8 cellular contexts compared by ENCODE assay signal in genomic region chr3:73056365-73057150, GRCh38. TPM values are rescaled to one million over a fixed set of nuclear protein-coding genes. Genes with fewer than 3 reads are reported as not detected.
A peak's percentile ranks its signal among the peaks of the same experiment; 100 is the strongest.
DNase-seq lines count a peak whose midpoint lies in the region; ATAC-seq and TF ChIP-seq lines count a peak whose summit lies in the region.

No MANE protein-coding gene starts in this region.

- H3K27ac Mint-ChIP-seq in activated naive CD4-positive, alpha-beta T cell treated with anti-CD3 and anti-CD28 coated beads, Interleukin-2, amount 10 ng/mL, durations not matched to agents 7 days and 5 days: no peak overlapping the region

- H3K9me2 ChIP-seq in hepatocyte (replicated peaks; ENCODE audit: insufficient read depth): no peaks in the 10 kb centered on the region

- intact Hi-C loops in ascending aorta (cut with DNase I): loop anchor here (2.0 to 5.0 kb wide), 2 partner anchors 118 to 209 kb away; partner anchors contain the start of gene SHQ1
- intact Hi-C loops in transverse colon (cut with DNase I; ENCODE audit: low total_unique reads): loop anchor here (5.0 kb wide), 1 partner anchor 119 kb away; no protein-coding TSS in a partner anchor

- no peaks in the 10 kb centered on the region for H3K9me3 Mint-ChIP-seq in activated naive CD4-positive, alpha-beta T cell treated with anti-CD3 and anti-CD28 coated beads, Interleukin-2, amount 10 ng/mL, durations not matched to agents 7 days and 5 days

- in situ Hi-C loops in transverse colon (cut with MboI; ENCODE audit: low pct_ligation_motif_present in 1 of 4, low pct_unique_long_range_greater_than_20kb in 1 of 4, low sequenced_read_pairs in 3 of 4): loop anchor here in 3 of 4 donors (5.0 to 25.0 kb wide), 4 partner anchors 119 to 1344 kb away; partner anchors contain the start of gene SHQ1 (in 1 of the 3)

- no peak for ATAC-seq in HG02973 (IDR thresholded peaks at IDR 0.05; ENCODE audit: unreplicated experiment)

- H3K4me1 ChIP-seq in ascending aorta: peaks cover 3% of the 10 kb centered on the region in 2 donors
- peaks cover 17% of the 10 kb centered on the region for H3K4me1 ChIP-seq in hepatocyte (ENCODE audit: insufficient read depth)
- peaks cover 8 to 23% (median 21%) of the 10 kb centered on the region in 4 donors for H3K4me1 ChIP-seq in transverse colon

- peak overlapping the region; percentile 32 for H3K4me2 ChIP-seq in hepatocyte

- H3K27me3 Mint-ChIP-seq in activated naive CD4-positive, alpha-beta T cell treated with anti-CD3 and anti-CD28 coated beads, Interleukin-2, amount 10 ng/mL, durations not matched to agents 7 days and 5 days: no peaks in the 10 kb centered on the region

- H3K79me2 ChIP-seq in hepatocyte: peaks cover 49% of the 10 kb centered on the region

- TF ChIP-seq EP300 in transverse colon (IDR thresholded peaks at IDR 0.05; ENCODE audit: low read depth): no peak

- WGBS in hepatocyte (ENCODE audit: low lambda C conversion rate, missing lambda C conversion rate): 27% methylated on average over 3 of the region's 3 CpGs
- WGBS in transverse colon (ENCODE audit: low coverage in 1 of 2), 2 donors: 6 to 10% methylated on average over 3 of the region's 3 CpGs

- no peaks in the 10 kb centered on the region for H3K9me3 ChIP-seq in ascending aorta
- H3K9me3 ChIP-seq in hepatocyte (ENCODE audit: low read depth): no peaks in the 10 kb centered on the region
- no peaks in the 10 kb centered on the region for H3K9me3 ChIP-seq in transverse colon

- no peak overlapping the region for H3K4me3 ChIP-seq in ascending aorta
- no peak overlapping the region for H3K4me3 ChIP-seq in hepatocyte
- H3K4me3 ChIP-seq in transverse colon: no peak overlapping the region

- H3K27ac ChIP-seq in ascending aorta: no peak overlapping the region
- H3K27ac ChIP-seq in hepatocyte: peak overlapping the region; percentile 33
- H3K27ac ChIP-seq in transverse colon: peak overlapping the region in 2 of 4 donors; percentile 49 to 52

- H3K4me1 Mint-ChIP-seq in activated naive CD4-positive, alpha-beta T cell treated with anti-CD3 and anti-CD28 coated beads, Interleukin-2, amount 10 ng/mL, durations not matched to agents 7 days and 5 days: peaks cover 3% of the 10 kb centered on the region

- peaks cover 8% of the 10 kb centered on the region for H3K36me3 Mint-ChIP-seq in activated naive CD4-positive, alpha-beta T cell treated with anti-CD3 and anti-CD28 coated beads, Interleukin-2, amount 10 ng/mL, durations not matched to agents 7 days and 5 days

- H3K27me3 ChIP-seq in ascending aorta (no peaks in the 10 kb centered on the region), hepatocyte (no peaks in the 10 kb centered on the region), transverse colon (no peaks in the 10 kb centered on the region)

- H4K20me1 ChIP-seq in hepatocyte (ENCODE audit: insufficient read depth, poor library complexity, severe bottlenecking): peaks cover 58% of the 10 kb centered on the region

- no peak overlapping the region for H3K4me3 Mint-ChIP-seq in activated naive CD4-positive, alpha-beta T cell treated with anti-CD3 and anti-CD28 coated beads, Interleukin-2, amount 10 ng/mL, durations not matched to agents 7 days and 5 days

- peak; percentile 11 for DNase-seq in DMS153 (lab: John Stamatoyannopoulos, UW)
- DNase-seq in LHCN-M2 (ENCODE audit: low read depth): peak; percentile 37
- DNase-seq in ascending aorta (ENCODE audit: low spot score in 2 of 2): no peak
- peak; percentile 19 for DNase-seq in hepatocyte (ENCODE audit: low spot score)
- DNase-seq in transverse colon: no peak
- DNase-seq in activated CD4-positive, CD25-positive, alpha-beta regulatory T cell (lab: John Stamatoyannopoulos, UW): no peak
- DNase-seq in activated naive CD4-positive, alpha-beta T cell treated with anti-CD3 and anti-CD28 coated beads, Interleukin-2, amount 10 ng/mL, durations not matched to agents 7 days and 5 days: no peak

- no peak for TF ChIP-seq POLR2A in transverse colon (IDR thresholded peaks at IDR 0.05)

- TF ChIP-seq CTCF in ascending aorta (IDR thresholded peaks at IDR 0.05): peak; percentile 44 to 69 (median 45)
- peak; percentile 61 for TF ChIP-seq CTCF in hepatocyte (IDR thresholded peaks at IDR 0.05; ENCODE audit: poor library complexity)
- peak; percentile 47 to 66 (median 57) for TF ChIP-seq CTCF in transverse colon (IDR thresholded peaks at IDR 0.05)

- no peak overlapping the region for H2AFZ ChIP-seq in hepatocyte

- H3K36me3 ChIP-seq in ascending aorta: no peaks in the 10 kb centered on the region
- H3K36me3 ChIP-seq in hepatocyte (replicated peaks; ENCODE audit: insufficient read depth, low read depth): no peaks in the 10 kb centered on the region
- peaks cover 0 to 5% (median 0%) of the 10 kb centered on the region in 4 donors for H3K36me3 ChIP-seq in transverse colon

- CTCF ChIA-PET in activated naive CD4-positive, alpha-beta T cell treated with anti-CD3 and anti-CD28 coated beads, Interleukin-2, amount 10 ng/mL, durations not matched to agents 7 days and 5 days (lab: Charles Lee): interaction anchor here (0.8 to 6.3 kb wide), 26 partner anchors 9 to 1181 kb away, joined by 3 to 53 read pairs (median 4); partner anchors contain the start of genes PPP4R2 and SHQ1

RNA-seq across cellular contexts. Expression of gene EBLN2, which starts 4.9 kb away (rescaled TPM):
- total RNA-seq in LHCN-M2 (2014; rRNA removed): 2.8 and 3.7 TPM in 2 replicates
- polyA plus RNA-seq in LHCN-M2 (2012): 0.34 TPM
- 0.53 TPM for total RNA-seq in ascending aorta
- total RNA-seq in hepatocyte: 5.5 and 9.3 TPM in 2 replicates
- 5.8 and 6.1 TPM in 2 replicates for polyA plus RNA-seq in hepatocyte
- 10 to 100 TPM in 3 of 4 donors, 1 to 10 TPM in 1; 4.5 to 19.4 (median 13.7) TPM for total RNA-seq in transverse colon

RNA-seq across cellular contexts. Expression of gene PPP4R2, which starts 59.9 kb away (rescaled TPM):
- total RNA-seq in LHCN-M2 (2014; rRNA removed): 50.3 and 53.6 TPM in 2 replicates
- 17.0 TPM for polyA plus RNA-seq in LHCN-M2 (2012)
- total RNA-seq in ascending aorta: 8.2 TPM
- 81.8 and 91.4 TPM in 2 replicates for total RNA-seq in hepatocyte
- 51.0 and 58.8 TPM in 2 replicates for polyA plus RNA-seq in hepatocyte
- total RNA-seq in transverse colon: 10 to 100 TPM; 14.5 to 55.6 (median 36.9) TPM

Comparison
In these comparisons a context has a peak if more than half of its experiments do, and no peak if none do; other contexts are left out.
1. DNase-seq: peak in DMS153 (single experiment), LHCN-M2 (single experiment) and hepatocyte (single experiment); none in ascending aorta (0 of 2), transverse colon (single experiment), activated CD4-positive, CD25-positive, alpha-beta regulatory T cell (0 of 4) and activated naive CD4-positive, alpha-beta T cell treated with anti-CD3 and anti-CD28 coated beads, Interleukin-2, amount 10 ng/mL, durations not matched to agents 7 days and 5 days (single experiment).
2. Peak in every context shown above with its lines, with median percentiles within 50 percentile points of each other: CTCF ChIP-seq.